Comparison of ENCODE assay signal across 9 cellular contexts in the genomic region with DNA sequence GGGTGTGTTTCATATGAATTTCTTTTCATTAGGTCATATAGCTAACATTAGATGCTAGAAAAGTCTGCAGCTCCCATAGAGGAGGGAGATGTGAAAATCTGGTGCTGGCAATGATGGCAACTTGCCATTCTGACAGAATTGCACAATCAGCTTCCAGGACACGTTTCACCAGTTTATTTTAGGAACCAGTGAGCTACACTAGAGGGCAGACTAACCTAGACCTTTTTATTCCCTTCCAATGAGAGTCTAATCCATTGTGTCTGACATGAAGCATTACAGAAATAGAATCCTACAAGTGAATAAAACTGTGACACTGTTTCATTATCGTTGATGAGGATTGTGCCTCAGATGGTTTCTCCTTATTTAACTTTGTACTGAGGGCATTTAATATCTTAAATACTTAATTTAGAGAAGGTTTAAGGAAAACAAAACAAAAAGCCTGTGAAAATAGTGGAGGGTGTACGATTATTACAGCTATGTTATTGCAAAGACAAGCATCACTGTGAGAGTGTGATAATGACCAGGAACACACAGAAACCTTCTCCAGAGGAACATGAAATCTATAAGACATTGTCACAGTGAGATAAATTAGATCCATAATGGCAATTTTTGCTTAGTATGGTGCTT.
DNase-seq lines count a peak whose midpoint lies in the region; ATAC-seq and TF ChIP-seq lines count a peak whose summit lies in the region.
"Had no signal": no experiment of that assay in that cellular context is flagged by ENCODE, and none has a peak within 500 bp of the region (broad histone marks: within the 10 kb centered on the region; RNA-seq: fewer than 3 reads in every experiment).

No MANE protein-coding gene starts in this region.

- no peak for TF ChIP-seq POLR2A in right lobe of liver (IDR thresholded peaks at IDR 0.05)

- H3K27ac Mint-ChIP-seq in type B pancreatic cell: peak overlapping the region; percentile 40
- H3K27ac Mint-ChIP-seq: naive thymus-derived CD8-positive, alpha-beta T cell had no signal

- no peaks in the 10 kb centered on the region for H3K27me3 Mint-ChIP-seq in type B pancreatic cell
- H3K27me3 Mint-ChIP-seq: naive thymus-derived CD8-positive, alpha-beta T cell had no signal

- H3K9me3 Mint-ChIP-seq in type B pancreatic cell: no peaks in the 10 kb centered on the region
- H3K9me3 Mint-ChIP-seq: naive thymus-derived CD8-positive, alpha-beta T cell had no signal

- H3K4me3 ChIP-seq in HFF-Myc (replicated peaks; ENCODE audit: low read depth, low read length): no peak overlapping the region
- H3K4me3 ChIP-seq in SJCRH30: no peak overlapping the region
- no peak overlapping the region for H3K4me3 ChIP-seq in right lobe of liver

- DNase-seq in 8988T (peak; percentile 14), GM10266 (ENCODE audit: extremely low spot score) (peak; percentile 54), HFF-Myc (ENCODE audit: extremely low read depth, low read depth) (peak; percentile 85), NAMALWA (ENCODE audit: low spot score) (peak; percentile 62), SJCRH30 (peak; percentile 40 to 85), dedifferentiated amniotic fluid mesenchymal stem cell (ENCODE audit: extremely low spot score) (peak; percentile 94), right lobe of liver (peak in 2 of 3 donors; percentile 41 to 86), type B pancreatic cell (ENCODE audit: extremely low spot score, unreplicated experiment) (no peak)

- TF ChIP-seq CTCF in GM10266 (IDR thresholded peaks at IDR 0.05; ENCODE audit: control insufficient read depth, insufficient read depth, low read depth, missing control alignments) (peak; percentile 76), HFF-Myc (IDR thresholded peaks at IDR 0.05; ENCODE audit: low read depth, low read length, missing control alignments) (peak; percentile 66), right lobe of liver (IDR thresholded peaks at IDR 0.05) (peak; percentile 72 to 90 (median 74)), type B pancreatic cell (conservative IDR thresholded peaks at IDR 0.05) (peak; percentile 84)

- intact Hi-C loops in right lobe of liver (cut with DNase I): no loop called here

- no peak overlapping the region for H3K27ac ChIP-seq in SJCRH30
- H3K27ac ChIP-seq in right lobe of liver: peak overlapping the region in 1 of 3 donors; percentile 7

- no peak overlapping the region for H3K4me3 Mint-ChIP-seq in type B pancreatic cell
- H3K4me3 Mint-ChIP-seq: naive thymus-derived CD8-positive, alpha-beta T cell had no signal

- H3K36me3 Mint-ChIP-seq in type B pancreatic cell: no peaks in the 10 kb centered on the region
- H3K36me3 Mint-ChIP-seq: naive thymus-derived CD8-positive, alpha-beta T cell had no signal

- no peaks in the 10 kb centered on the region for H3K36me3 ChIP-seq in SJCRH30
- no peaks in the 10 kb centered on the region for H3K36me3 ChIP-seq in right lobe of liver

- WGBS in right lobe of liver (ENCODE audit: insufficient coverage, low coverage, low lambda C conversion rate, missing lambda C conversion rate): 13% methylated on average over 3 of the region's 3 CpGs

- ATAC-seq in right lobe of liver: peak; percentile 98 to 99 (median 98)

- peaks cover 41% of the 10 kb centered on the region for H3K4me1 Mint-ChIP-seq in type B pancreatic cell (ENCODE audit: unreplicated experiment)
- H3K4me1 Mint-ChIP-seq: naive thymus-derived CD8-positive, alpha-beta T cell had no signal

- H3K9me3 ChIP-seq in SJCRH30 (replicated peaks) (no peaks in the 10 kb centered on the region), right lobe of liver (no peaks in the 10 kb centered on the region)

- no peaks in the 10 kb centered on the region for H3K27me3 ChIP-seq in SJCRH30
- H3K27me3 ChIP-seq in right lobe of liver: no peaks in the 10 kb centered on the region

- H3K4me1 ChIP-seq in SJCRH30: no peaks in the 10 kb centered on the region
- peaks cover 0 to 16% (median 7%) of the 10 kb centered on the region in 4 donors for H3K4me1 ChIP-seq in right lobe of liver
